Comparison of ENCODE assay signal across 17 cellular contexts in genomic region chr12:116806845-116807440, GRCh38.
"Had no signal": no experiment of that assay in that cellular context is flagged by ENCODE, and none has a peak within 500 bp of the region (broad histone marks: within the 10 kb centered on the region; RNA-seq: fewer than 3 reads in every experiment).

No MANE protein-coding gene starts in this region.

- DNase-seq: activated CD4-positive, alpha-beta T cell treated with anti-CD3 and anti-CD28 coated beads, Interleukin-2, amount 10 ng/mL, durations not matched to agents 7 days and 5 days; activated CD4-positive, CD25-positive, alpha-beta regulatory T cell; activated CD8-positive, alpha-beta memory T cell treated with anti-CD3 and anti-CD28 coated beads, Interleukin-2, amount 50 U/mL, for 48 hours; activated gamma-delta T cell treated with Interleukin-2 at 50 U/mL for 16 hours; activated naive CD8-positive, alpha-beta T cell treated with anti-CD3 and anti-CD28 coated beads for 36 hours; activated T-cell treated with anti-CD3 and anti-CD28 coated beads, Interleukin-2, amount 50 U/mL, for 72 hours; amygdala; body of pancreas; central memory CD4-positive, alpha-beta T cell; foreskin keratinocyte; heart left ventricle; left cardiac atrium; lower lobe of right lung; T-helper 17 cell had no signal

- H3K4me3 ChIP-seq: body of pancreas, coronary artery, heart left ventricle, lower lobe of right lung had no signal

- H3K9me3 ChIP-seq: body of pancreas, heart left ventricle, lower lobe of right lung had no signal

- H3K79me2 ChIP-seq: parathyroid adenoma had no signal

- H3K4me1 ChIP-seq: body of pancreas, foreskin keratinocyte, heart left ventricle, lower lobe of right lung, parathyroid adenoma had no signal

- H3K36me3 Mint-ChIP-seq: stimulated activated effector memory CD8-positive, alpha-beta T cell treated with anti-CD3 and anti-CD28 coated beads, Interleukin-12 subunit alpha, Interleukin-12 subunit beta, amount 100 ng/mL, for 72 hours had no signal

- H3K9ac ChIP-seq: parathyroid adenoma had no signal

- H3K9me3 Mint-ChIP-seq: activated CD4-positive, alpha-beta T cell treated with anti-CD3 and anti-CD28 coated beads, Interleukin-2, amount 10 ng/mL, durations not matched to agents 7 days and 5 days; activated naive CD8-positive, alpha-beta T cell treated with anti-CD3 and anti-CD28 coated beads for 36 hours; activated T-cell treated with anti-CD3 and anti-CD28 coated beads, Interleukin-2, amount 50 U/mL, for 72 hours; stimulated activated effector memory CD8-positive, alpha-beta T cell treated with anti-CD3 and anti-CD28 coated beads, Interleukin-12 subunit alpha, Interleukin-12 subunit beta, amount 100 ng/mL, for 72 hours had no signal

- H3K27me3 Mint-ChIP-seq: activated CD4-positive, alpha-beta T cell treated with anti-CD3 and anti-CD28 coated beads, Interleukin-2, amount 10 ng/mL, durations not matched to agents 7 days and 5 days; activated naive CD8-positive, alpha-beta T cell treated with anti-CD3 and anti-CD28 coated beads for 36 hours; T-helper 17 cell had no signal

- H3K27ac ChIP-seq: body of pancreas, coronary artery, foreskin keratinocyte, heart left ventricle, lower lobe of right lung, parathyroid adenoma had no signal

- H3K4me1 Mint-ChIP-seq: stimulated activated effector memory CD8-positive, alpha-beta T cell treated with anti-CD3 and anti-CD28 coated beads, Interleukin-12 subunit alpha, Interleukin-12 subunit beta, amount 100 ng/mL, for 72 hours had no signal

- H3K4me3 Mint-ChIP-seq: activated CD4-positive, alpha-beta T cell treated with anti-CD3 and anti-CD28 coated beads, Interleukin-2, amount 10 ng/mL, durations not matched to agents 7 days and 5 days; activated naive CD8-positive, alpha-beta T cell treated with anti-CD3 and anti-CD28 coated beads for 36 hours; activated T-cell treated with anti-CD3 and anti-CD28 coated beads, Interleukin-2, amount 50 U/mL, for 72 hours; stimulated activated effector memory CD8-positive, alpha-beta T cell treated with anti-CD3 and anti-CD28 coated beads, Interleukin-12 subunit alpha, Interleukin-12 subunit beta, amount 100 ng/mL, for 72 hours; T-helper 17 cell had no signal

- H3K27ac Mint-ChIP-seq: activated CD4-positive, alpha-beta T cell treated with anti-CD3 and anti-CD28 coated beads, Interleukin-2, amount 10 ng/mL, durations not matched to agents 7 days and 5 days; activated naive CD8-positive, alpha-beta T cell treated with anti-CD3 and anti-CD28 coated beads for 36 hours; activated T-cell treated with anti-CD3 and anti-CD28 coated beads, Interleukin-2, amount 50 U/mL, for 72 hours; stimulated activated effector memory CD8-positive, alpha-beta T cell treated with anti-CD3 and anti-CD28 coated beads, Interleukin-12 subunit alpha, Interleukin-12 subunit beta, amount 100 ng/mL, for 72 hours had no signal

- H3K36me3 ChIP-seq: heart left ventricle, lower lobe of right lung had no signal

- ATAC-seq: activated T-cell treated with anti-CD3 and anti-CD28 coated beads, Interleukin-2, amount 50 U/mL, for 72 hours; body of pancreas; foreskin keratinocyte; heart left ventricle; left cardiac atrium; lower lobe of right lung; stimulated activated effector memory CD8-positive, alpha-beta T cell treated with anti-CD3 and anti-CD28 coated beads, Interleukin-12 subunit alpha, Interleukin-12 subunit beta, amount 100 ng/mL, for 72 hours; T-helper 17 cell had no signal

- H3K27me3 ChIP-seq: body of pancreas, heart left ventricle had no signal

- H2AFZ ChIP-seq: parathyroid adenoma had no signal
